8 cellular contexts compared by ENCODE assay signal in genomic region chr3:186109897-186110803, GRCh38. TPM values are rescaled to one million over a fixed set of nuclear protein-coding genes. Genes with fewer than 3 reads are reported as not detected.
A peak's percentile ranks its signal among the peaks of the same experiment; 100 is the strongest.
DNase-seq lines count a peak whose midpoint lies in the region; ATAC-seq and TF ChIP-seq lines count a peak whose summit lies in the region.

No MANE protein-coding gene starts in this region.

- H3K4me3 ChIP-seq in NB4 (ENCODE audit: low read depth, low read length), result peak overlapping the region; percentile 56
- H3K4me3 ChIP-seq in liver (ENCODE audit: low read depth in 1 of 3, low read length in 3 of 3), result peak overlapping the region; percentile 37 to 72 (median 59)
- H3K4me3 ChIP-seq in thoracic aorta, result peak overlapping the region; percentile 93

- no peak for TF ChIP-seq RAD21 in liver (IDR thresholded peaks at IDR 0.05)

- H3K27me3 ChIP-seq in liver (ENCODE audit: control insufficient read depth in 4 of 4, insufficient read depth in 4 of 4, low read length in 3 of 4) (no peaks in the 10 kb centered on the region), thoracic aorta (replicated peaks; ENCODE audit: insufficient read depth) (no peaks in the 10 kb centered on the region)

- WGBS in liver, result 11% methylated on average over 35 of the region's 35 CpGs

- peak; percentile 48 for DNase-seq in ELR (ENCODE audit: low read depth)
- no peak for DNase-seq in NB4 (ENCODE audit: low read depth)
- peak in 6 of 61 donors; percentile 3 to 39 (median 18) for DNase-seq in caudate nucleus (lab: John Stamatoyannopoulos, UW)
- no peak for DNase-seq in thoracic aorta (ENCODE audit: low spot score)

- peak overlapping the region; percentile 78 to 88 for H3K9ac ChIP-seq in liver (ENCODE audit: low read depth in 1 of 2, low read length in 2 of 2)

- peaks cover 5 to 25% (median 19%) of the 10 kb centered on the region in 4 donors for H3K4me1 ChIP-seq in liver (ENCODE audit: control insufficient read depth in 4 of 4, insufficient read depth in 4 of 4, low read length in 3 of 4)
- peaks cover 7 to 26% of the 10 kb centered on the region in 2 donors for H3K4me1 ChIP-seq in thoracic aorta (ENCODE audit: control insufficient read depth in 1 of 2, low read depth in 2 of 2)

- TF ChIP-seq CTCF in NB4 (IDR thresholded peaks at IDR 0.05; ENCODE audit: low read depth, low read length), result no peak
- TF ChIP-seq CTCF in liver (IDR thresholded peaks at IDR 0.05; ENCODE audit: low read depth, low read length, missing input control), result no peak
- TF ChIP-seq CTCF in thoracic aorta (IDR thresholded peaks at IDR 0.05), result no peak

- H3K9me3 ChIP-seq in liver (ENCODE audit: control insufficient read depth in 4 of 4, low read length in 3 of 4), result no peaks in the 10 kb centered on the region
- no peaks in the 10 kb centered on the region for H3K9me3 ChIP-seq in thoracic aorta

- peak overlapping the region; percentile 6 for H3K27ac ChIP-seq in caudate nucleus (ENCODE audit: low read depth, low read length)
- H3K27ac ChIP-seq in liver (ENCODE audit: low read depth in 1 of 2, low read length in 2 of 2), result peak overlapping the region; percentile 62 to 65
- H3K27ac ChIP-seq in thoracic aorta, result peak overlapping the region; percentile 90 to 96

- ATAC-seq in thoracic aorta (ENCODE audit: insufficient number of reproducible peaks, low FRiP score, low read depth) (no peak), HG03196 (IDR thresholded peaks at IDR 0.05; ENCODE audit: unreplicated experiment) (no peak), GM18868 (IDR thresholded peaks at IDR 0.05; ENCODE audit: unreplicated experiment) (no peak), esophagus mucosa (no peak)

- no peak for TF ChIP-seq POLR2A in NB4 (IDR thresholded peaks at IDR 0.05; ENCODE audit: extremely low read depth, insufficient read length)

- H3K36me3 ChIP-seq in liver (ENCODE audit: control insufficient read depth in 4 of 4, insufficient read depth in 3 of 4, low read depth in 1 of 4, low read length in 3 of 4) (no peaks in the 10 kb centered on the region), thoracic aorta (no peaks in the 10 kb centered on the region)

TF ChIP-seq in liver, 16 proteins besides CTCF, POLR2A, EP300 and RAD21:
- TF ChIP-seq NR2F2 (IDR thresholded peaks at IDR 0.05), result no peak
- TF ChIP-seq FOXA1 (IDR thresholded peaks at IDR 0.05), result no peak
- no peak for TF ChIP-seq GABPA (IDR thresholded peaks at IDR 0.05 in 1 of 2, conservative IDR thresholded peaks at IDR 0.05 in 1 of 2)
- no peak for TF ChIP-seq YY1 (IDR thresholded peaks at IDR 0.05)
- TF ChIP-seq SP1 (IDR thresholded peaks at IDR 0.05), result no peak
- TF ChIP-seq REST (IDR thresholded peaks at IDR 0.05), result no peak

RNA-seq across cellular contexts. Expression of gene ETV5, which starts 1.3 kb away (rescaled TPM):
- total RNA-seq in liver, result 10 to 100 TPM in 1 of 2 donors, 1 to 10 TPM in 1; 6.1 to 14.9 TPM
- 1 to 10 TPM; 3.3 to 4.9 TPM for polyA plus RNA-seq in liver
- total RNA-seq in thoracic aorta, result 100 to 1,000 TPM in 1 of 2 donors, 10 to 100 TPM in 1; 43.6 to 362 TPM
- 4.3 TPM for total RNA-seq in esophagus mucosa

Comparison
In these comparisons a context has a peak if more than half of its experiments do, and no peak if none do; other contexts are left out.
1. H3K27ac ChIP-seq: peak in every context shown above with its lines; median percentile 93 in thoracic aorta; 64 in liver; 6 in caudate nucleus.